In the genomic region with DNA sequence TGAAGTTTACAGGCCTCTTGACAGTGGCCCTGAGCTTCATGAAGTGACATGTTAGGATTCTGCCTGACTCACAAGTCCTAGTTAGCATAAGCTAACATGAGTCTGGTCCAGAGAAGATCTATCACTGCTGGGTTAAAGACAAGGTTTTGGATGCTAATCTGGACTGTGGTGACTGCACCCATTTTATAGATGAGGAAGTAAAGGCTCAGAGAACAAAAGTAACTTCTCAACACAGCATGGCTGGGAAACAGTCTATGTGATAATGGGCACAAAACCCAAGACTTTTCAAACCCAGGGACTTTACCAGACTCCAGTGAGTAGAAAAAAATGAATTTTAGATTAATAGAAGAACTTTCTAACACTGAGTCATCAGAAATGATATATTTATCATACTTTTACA, we compare ENCODE assay signal across 8 cellular contexts.
"Had no signal": no experiment of that assay in that cellular context is flagged by ENCODE, and none has a peak within 500 bp of the region (broad histone marks: within the 10 kb centered on the region; RNA-seq: fewer than 3 reads in every experiment).

No MANE protein-coding gene starts in this region.

- DNase-seq: GDM1, GF-D8 had no signal

- ATAC-seq: GM12878 had no signal

- FAIRE-seq: G401.6, GM12878, GM12891, GM12892, GM18507, GM19239 had no signal

- H3K4me3 ChIP-seq: GM12878 had no signal
